1 cellular context compared by ENCODE assay signal in the genomic region with DNA sequence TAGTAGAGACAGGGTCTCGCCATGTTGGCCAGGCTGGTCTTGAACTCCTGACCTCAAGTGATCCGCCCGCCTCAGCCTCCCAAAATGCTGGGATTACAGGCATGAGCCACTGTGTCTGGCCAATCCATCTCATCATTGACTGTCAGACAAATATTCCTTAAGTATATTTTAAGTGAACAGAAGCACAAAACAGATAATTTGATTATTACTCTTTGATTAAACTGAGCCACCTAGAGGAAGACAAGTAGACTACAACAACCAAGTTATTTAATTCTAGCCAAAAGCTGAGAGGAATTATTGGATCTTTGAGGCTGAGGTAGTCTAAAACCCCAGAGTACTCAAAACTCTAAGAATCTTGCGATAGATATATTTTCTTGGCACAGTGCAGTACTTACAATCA.
TF ChIP-seq lines count a peak whose summit lies in the region.

No MANE protein-coding gene starts in this region.

TF ChIP-seq in GM23338, 12 proteins besides CTCF, POLR2A, EP300 and RAD21 (continued from another document):
- TF ChIP-seq ZNF462 (CRISPR knock-in tag; IDR thresholded peaks at IDR 0.05): no peak
- TF ChIP-seq STAT1 (IDR thresholded peaks at IDR 0.05; ENCODE audit: unreplicated experiment): no peak
- TF ChIP-seq REST (IDR thresholded peaks at IDR 0.05; ENCODE audit: unreplicated experiment): no peak
